1 cellular context compared by ENCODE assay signal in the genomic region with DNA sequence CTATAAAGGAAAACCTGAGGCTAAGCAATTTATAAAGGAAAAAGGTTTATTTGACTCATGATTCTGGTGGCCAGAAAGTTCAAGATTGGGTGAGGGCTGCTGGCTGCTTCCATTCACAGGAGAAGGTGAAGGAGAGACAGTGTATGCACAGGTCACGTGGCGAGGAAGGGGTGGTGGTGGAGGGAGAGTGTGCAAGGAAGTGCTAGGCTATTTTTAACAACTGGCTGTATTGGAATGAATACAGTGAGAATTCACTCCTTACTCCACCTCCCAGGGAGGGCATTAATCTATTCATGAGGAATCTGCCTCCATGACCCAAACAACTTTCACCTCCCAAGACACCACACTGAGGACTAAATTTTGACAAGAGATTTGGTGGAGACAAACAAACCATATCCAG.
TF ChIP-seq lines count a peak whose summit lies in the region.

No MANE protein-coding gene starts in this region.

TF ChIP-seq in H1, 55 proteins besides CTCF, POLR2A, EP300 and RAD21 (continued from another document):
- TF ChIP-seq CHD2 (IDR thresholded peaks at IDR 0.05; ENCODE audit: low read length): no peak
- no peak for TF ChIP-seq JUN (IDR thresholded peaks at IDR 0.05; ENCODE audit: low read depth, low read length)
- TF ChIP-seq TBP (IDR thresholded peaks at IDR 0.05; ENCODE audit: low read depth, low read length): no peak
- TF ChIP-seq RFX5 (IDR thresholded peaks at IDR 0.05; ENCODE audit: borderline replicate concordance, low read depth, low read length): no peak
- no peak for TF ChIP-seq CTBP2 (IDR thresholded peaks at IDR 0.05; ENCODE audit: borderline replicate concordance, insufficient read depth, insufficient read length, low read length)
- TF ChIP-seq, protein P1, sequence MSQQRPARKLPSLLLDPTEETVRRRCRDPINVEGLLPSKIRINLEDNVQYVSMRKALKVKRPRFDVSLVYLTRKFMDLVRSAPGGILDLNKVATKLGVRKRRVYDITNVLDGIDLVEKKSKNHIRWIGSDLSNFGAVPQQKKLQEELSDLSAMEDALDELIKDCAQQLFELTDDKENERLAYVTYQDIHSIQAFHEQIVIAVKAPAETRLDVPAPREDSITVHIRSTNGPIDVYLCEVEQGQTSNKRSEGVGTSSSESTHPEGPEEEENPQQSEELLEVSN (IDR thresholded peaks at IDR 0.05): no peak
- TF ChIP-seq BACH1 (IDR thresholded peaks at IDR 0.05; ENCODE audit: low read length): no peak
- no peak for TF ChIP-seq SIX5 (IDR thresholded peaks at IDR 0.05; ENCODE audit: low read depth, low read length)
- TF ChIP-seq RBBP5 (IDR thresholded peaks at IDR 0.05; ENCODE audit: borderline replicate concordance, low read depth, low read length): no peak
- TF ChIP-seq, protein P2, sequence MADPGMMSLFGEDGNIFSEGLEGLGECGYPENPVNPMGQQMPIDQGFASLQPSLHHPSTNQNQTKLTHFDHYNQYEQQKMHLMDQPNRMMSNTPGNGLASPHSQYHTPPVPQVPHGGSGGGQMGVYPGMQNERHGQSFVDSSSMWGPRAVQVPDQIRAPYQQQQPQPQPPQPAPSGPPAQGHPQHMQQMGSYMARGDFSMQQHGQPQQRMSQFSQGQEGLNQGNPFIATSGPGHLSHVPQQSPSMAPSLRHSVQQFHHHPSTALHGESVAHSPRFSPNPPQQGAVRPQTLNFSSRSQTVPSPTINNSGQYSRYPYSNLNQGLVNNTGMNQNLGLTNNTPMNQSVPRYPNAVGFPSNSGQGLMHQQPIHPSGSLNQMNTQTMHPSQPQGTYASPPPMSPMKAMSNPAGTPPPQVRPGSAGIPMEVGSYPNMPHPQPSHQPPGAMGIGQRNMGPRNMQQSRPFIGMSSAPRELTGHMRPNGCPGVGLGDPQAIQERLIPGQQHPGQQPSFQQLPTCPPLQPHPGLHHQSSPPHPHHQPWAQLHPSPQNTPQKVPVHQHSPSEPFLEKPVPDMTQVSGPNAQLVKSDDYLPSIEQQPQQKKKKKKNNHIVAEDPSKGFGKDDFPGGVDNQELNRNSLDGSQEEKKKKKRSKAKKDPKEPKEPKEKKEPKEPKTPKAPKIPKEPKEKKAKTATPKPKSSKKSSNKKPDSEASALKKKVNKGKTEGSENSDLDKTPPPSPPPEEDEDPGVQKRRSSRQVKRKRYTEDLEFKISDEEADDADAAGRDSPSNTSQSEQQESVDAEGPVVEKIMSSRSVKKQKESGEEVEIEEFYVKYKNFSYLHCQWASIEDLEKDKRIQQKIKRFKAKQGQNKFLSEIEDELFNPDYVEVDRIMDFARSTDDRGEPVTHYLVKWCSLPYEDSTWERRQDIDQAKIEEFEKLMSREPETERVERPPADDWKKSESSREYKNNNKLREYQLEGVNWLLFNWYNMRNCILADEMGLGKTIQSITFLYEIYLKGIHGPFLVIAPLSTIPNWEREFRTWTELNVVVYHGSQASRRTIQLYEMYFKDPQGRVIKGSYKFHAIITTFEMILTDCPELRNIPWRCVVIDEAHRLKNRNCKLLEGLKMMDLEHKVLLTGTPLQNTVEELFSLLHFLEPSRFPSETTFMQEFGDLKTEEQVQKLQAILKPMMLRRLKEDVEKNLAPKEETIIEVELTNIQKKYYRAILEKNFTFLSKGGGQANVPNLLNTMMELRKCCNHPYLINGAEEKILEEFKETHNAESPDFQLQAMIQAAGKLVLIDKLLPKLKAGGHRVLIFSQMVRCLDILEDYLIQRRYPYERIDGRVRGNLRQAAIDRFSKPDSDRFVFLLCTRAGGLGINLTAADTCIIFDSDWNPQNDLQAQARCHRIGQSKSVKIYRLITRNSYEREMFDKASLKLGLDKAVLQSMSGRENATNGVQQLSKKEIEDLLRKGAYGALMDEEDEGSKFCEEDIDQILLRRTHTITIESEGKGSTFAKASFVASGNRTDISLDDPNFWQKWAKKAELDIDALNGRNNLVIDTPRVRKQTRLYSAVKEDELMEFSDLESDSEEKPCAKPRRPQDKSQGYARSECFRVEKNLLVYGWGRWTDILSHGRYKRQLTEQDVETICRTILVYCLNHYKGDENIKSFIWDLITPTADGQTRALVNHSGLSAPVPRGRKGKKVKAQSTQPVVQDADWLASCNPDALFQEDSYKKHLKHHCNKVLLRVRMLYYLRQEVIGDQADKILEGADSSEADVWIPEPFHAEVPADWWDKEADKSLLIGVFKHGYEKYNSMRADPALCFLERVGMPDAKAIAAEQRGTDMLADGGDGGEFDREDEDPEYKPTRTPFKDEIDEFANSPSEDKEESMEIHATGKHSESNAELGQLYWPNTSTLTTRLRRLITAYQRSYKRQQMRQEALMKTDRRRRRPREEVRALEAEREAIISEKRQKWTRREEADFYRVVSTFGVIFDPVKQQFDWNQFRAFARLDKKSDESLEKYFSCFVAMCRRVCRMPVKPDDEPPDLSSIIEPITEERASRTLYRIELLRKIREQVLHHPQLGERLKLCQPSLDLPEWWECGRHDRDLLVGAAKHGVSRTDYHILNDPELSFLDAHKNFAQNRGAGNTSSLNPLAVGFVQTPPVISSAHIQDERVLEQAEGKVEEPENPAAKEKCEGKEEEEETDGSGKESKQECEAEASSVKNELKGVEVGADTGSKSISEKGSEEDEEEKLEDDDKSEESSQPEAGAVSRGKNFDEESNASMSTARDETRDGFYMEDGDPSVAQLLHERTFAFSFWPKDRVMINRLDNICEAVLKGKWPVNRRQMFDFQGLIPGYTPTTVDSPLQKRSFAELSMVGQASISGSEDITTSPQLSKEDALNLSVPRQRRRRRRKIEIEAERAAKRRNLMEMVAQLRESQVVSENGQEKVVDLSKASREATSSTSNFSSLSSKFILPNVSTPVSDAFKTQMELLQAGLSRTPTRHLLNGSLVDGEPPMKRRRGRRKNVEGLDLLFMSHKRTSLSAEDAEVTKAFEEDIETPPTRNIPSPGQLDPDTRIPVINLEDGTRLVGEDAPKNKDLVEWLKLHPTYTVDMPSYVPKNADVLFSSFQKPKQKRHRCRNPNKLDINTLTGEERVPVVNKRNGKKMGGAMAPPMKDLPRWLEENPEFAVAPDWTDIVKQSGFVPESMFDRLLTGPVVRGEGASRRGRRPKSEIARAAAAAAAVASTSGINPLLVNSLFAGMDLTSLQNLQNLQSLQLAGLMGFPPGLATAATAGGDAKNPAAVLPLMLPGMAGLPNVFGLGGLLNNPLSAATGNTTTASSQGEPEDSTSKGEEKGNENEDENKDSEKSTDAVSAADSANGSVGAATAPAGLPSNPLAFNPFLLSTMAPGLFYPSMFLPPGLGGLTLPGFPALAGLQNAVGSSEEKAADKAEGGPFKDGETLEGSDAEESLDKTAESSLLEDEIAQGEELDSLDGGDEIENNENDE (IDR thresholded peaks at IDR 0.05; ENCODE audit: insufficient replicate concordance, low read length): no peak
- TF ChIP-seq, protein P3, sequence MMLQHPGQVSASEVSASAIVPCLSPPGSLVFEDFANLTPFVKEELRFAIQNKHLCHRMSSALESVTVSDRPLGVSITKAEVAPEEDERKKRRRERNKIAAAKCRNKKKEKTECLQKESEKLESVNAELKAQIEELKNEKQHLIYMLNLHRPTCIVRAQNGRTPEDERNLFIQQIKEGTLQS (IDR thresholded peaks at IDR 0.05; ENCODE audit: insufficient read depth, low read depth, low read length): no peak
- no peak for TF ChIP-seq HDAC2 (IDR thresholded peaks at IDR 0.05; ENCODE audit: borderline replicate concordance in 1 of 2, low read depth in 2 of 2, low read length in 2 of 2)
- TF ChIP-seq BRCA1 (IDR thresholded peaks at IDR 0.05; ENCODE audit: low read depth, low read length): no peak
- no peak for TF ChIP-seq CBX8 (IDR thresholded peaks at IDR 0.05; ENCODE audit: borderline replicate concordance, low read depth, low read length)
- no peak for TF ChIP-seq CBX5 (IDR thresholded peaks at IDR 0.05; ENCODE audit: low read depth, low read length)
- TF ChIP-seq, protein P4, sequence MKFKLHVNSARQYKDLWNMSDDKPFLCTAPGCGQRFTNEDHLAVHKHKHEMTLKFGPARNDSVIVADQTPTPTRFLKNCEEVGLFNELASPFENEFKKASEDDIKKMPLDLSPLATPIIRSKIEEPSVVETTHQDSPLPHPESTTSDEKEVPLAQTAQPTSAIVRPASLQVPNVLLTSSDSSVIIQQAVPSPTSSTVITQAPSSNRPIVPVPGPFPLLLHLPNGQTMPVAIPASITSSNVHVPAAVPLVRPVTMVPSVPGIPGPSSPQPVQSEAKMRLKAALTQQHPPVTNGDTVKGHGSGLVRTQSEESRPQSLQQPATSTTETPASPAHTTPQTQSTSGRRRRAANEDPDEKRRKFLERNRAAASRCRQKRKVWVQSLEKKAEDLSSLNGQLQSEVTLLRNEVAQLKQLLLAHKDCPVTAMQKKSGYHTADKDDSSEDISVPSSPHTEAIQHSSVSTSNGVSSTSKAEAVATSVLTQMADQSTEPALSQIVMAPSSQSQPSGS (IDR thresholded peaks at IDR 0.05; ENCODE audit: low read length): no peak
